In the genomic region with DNA sequence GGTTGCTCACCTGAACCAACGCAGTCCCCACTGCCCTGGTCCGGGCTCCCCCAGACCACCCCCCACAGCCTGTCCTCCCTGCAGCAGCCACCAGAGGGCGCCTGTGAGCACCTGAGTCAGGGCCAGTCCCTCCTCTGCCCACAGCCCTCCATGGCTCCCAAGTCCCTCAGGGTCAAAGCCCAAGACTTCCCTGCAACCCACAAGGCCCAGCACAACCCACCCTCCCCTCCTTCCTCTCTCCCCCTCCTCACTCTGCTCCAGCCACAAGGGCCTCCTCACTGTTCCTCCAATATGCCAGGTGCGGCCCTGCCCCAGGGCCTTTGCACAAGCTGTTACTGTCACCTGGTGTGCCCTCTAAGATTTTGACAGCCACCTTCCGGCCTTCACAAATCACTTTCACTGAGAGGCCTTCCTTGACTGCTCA, we compare ENCODE assay signal across 8 cellular contexts. TPM values are rescaled to one million over a fixed set of nuclear protein-coding genes. Genes with fewer than 3 reads are reported as not detected.
DNase-seq lines count a peak whose midpoint lies in the region; ATAC-seq and TF ChIP-seq lines count a peak whose summit lies in the region.

No MANE protein-coding gene starts in this region.

- H3K4me3 ChIP-seq in cardiac muscle cell (no peak overlapping the region), gastroesophageal sphincter (no peak overlapping the region)

- TF ChIP-seq EP300 in gastroesophageal sphincter (IDR thresholded peaks at IDR 0.05) = no peak

- no peak for TF ChIP-seq POLR2A in gastroesophageal sphincter (IDR thresholded peaks at IDR 0.05)

- H3K36me3 ChIP-seq in cardiac muscle cell (no peaks in the 10 kb centered on the region), gastroesophageal sphincter (no peaks in the 10 kb centered on the region)

- WGBS in gastroesophageal sphincter (ENCODE audit: low coverage in 1 of 2), 2 donors = 76 to 100% methylated on average over 1 to 4 of the region's 5 CpGs

- intact Hi-C loops in Right ventricle myocardium superior (cut with DNase I) = no loop called here

- H3K27me3 ChIP-seq in cardiac muscle cell (no peaks in the 10 kb centered on the region), gastroesophageal sphincter (peaks cover 50% of the 10 kb centered on the region)

- no peaks in the 10 kb centered on the region for H3K9me3 ChIP-seq in cardiac muscle cell (ENCODE audit: low read depth)
- no peaks in the 10 kb centered on the region for H3K9me3 ChIP-seq in gastroesophageal sphincter

- H3K4me1 ChIP-seq in cardiac muscle cell (ENCODE audit: low read depth) = no peaks in the 10 kb centered on the region
- H3K4me1 ChIP-seq in gastroesophageal sphincter = peaks cover 0 to 5% (median 0%) of the 10 kb centered on the region in 3 donors

- DNase-seq in cardiac muscle cell (ENCODE audit: low read depth in 1 of 2, low spot score in 1 of 2) = no peak
- no peak for DNase-seq in Right ventricle myocardium superior
- DNase-seq in activated T-cell treated with anti-CD3 and anti-CD28 coated beads, Interleukin-2, amount 50 U/mL, for 1 hour = peak; percentile 79
- peak; percentile 75 for DNase-seq in stimulated activated CD4-positive, alpha-beta T cell treated with anti-CD3 and anti-CD28 coated beads, Interleukin-4, amount 100 ng/mL, for 24 hours
- DNase-seq in retina = no peak
- no peak for DNase-seq in H4 (ENCODE audit: low spot score)
- DNase-seq in cerebellar nuclear complex (lab: John Stamatoyannopoulos, UW) = no peak

- H3K27ac ChIP-seq in cardiac muscle cell (no peak overlapping the region), gastroesophageal sphincter (no peak overlapping the region)

- TF ChIP-seq CTCF in cardiac muscle cell (IDR thresholded peaks at IDR 0.05; ENCODE audit: low read depth, low read length) = peak; percentile 79
- peak in 3 of 4 experiments; percentile 29 to 61 (median 36) for TF ChIP-seq CTCF in gastroesophageal sphincter (IDR thresholded peaks at IDR 0.05)

- no peak for ATAC-seq in Right ventricle myocardium superior (ENCODE audit: poor library complexity)
- ATAC-seq in gastroesophageal sphincter = no peak

RNA-seq across cellular contexts. Expression of a gene that starts 10.9 kb away (rescaled TPM):
- 0.12 TPM in 1 of 2 replicates, not detected in the other for total RNA-seq in cardiac muscle cell
- polyA plus RNA-seq in cardiac muscle cell = not detected in 2 replicates
- 2.8 TPM for total RNA-seq in Right ventricle myocardium superior
- total RNA-seq in gastroesophageal sphincter = 1 to 10 TPM; 1.2 to 9.3 (median 5.7) TPM
- total RNA-seq in H4 (2014; rRNA removed; shearing (Covaris generic)) = not detected in 2 replicates

RNA-seq across cellular contexts. Expression of a gene that starts 31.9 kb away (rescaled TPM):
- total RNA-seq in cardiac muscle cell (not detected in 2 replicates), Right ventricle myocardium superior (0.27 TPM), gastroesophageal sphincter (1 to 10 TPM in 2 of 4 donors, under 1 TPM in 2; 0.20 to 1.9 (median 1.1) TPM)
- polyA plus RNA-seq in cardiac muscle cell = 0.11 TPM in 1 of 2 replicates, not detected in the other
- total RNA-seq in H4 (2014; rRNA removed; shearing (Covaris generic)) = not detected in 2 replicates

RNA-seq across cellular contexts. Expression of a gene that starts 39.0 kb away (rescaled TPM):
- total RNA-seq in cardiac muscle cell (30.6 and 40.0 TPM in 2 replicates), Right ventricle myocardium superior (24.9 TPM), gastroesophageal sphincter (10 to 100 TPM; 18.0 to 42.3 (median 29.2) TPM)
- 36.2 and 55.7 TPM in 2 replicates for polyA plus RNA-seq in cardiac muscle cell
- total RNA-seq in H4 (2014; rRNA removed; shearing (Covaris generic)) = 33.7 and 35.0 TPM in 2 replicates

RNA-seq across cellular contexts. Expression of a gene that starts 52.5 kb away (rescaled TPM):
- total RNA-seq in cardiac muscle cell (36.5 and 47.5 TPM in 2 replicates), Right ventricle myocardium superior (61.3 TPM), gastroesophageal sphincter (100 to 1,000 TPM in 1 of 4 donors, 10 to 100 TPM in 3; 68.4 to 154 (median 83.4) TPM)
- polyA plus RNA-seq in cardiac muscle cell = 60.8 and 63.3 TPM in 2 replicates
- 16.5 and 20.5 TPM in 2 replicates for total RNA-seq in H4 (2014; rRNA removed; shearing (Covaris generic))

Comparison
In these comparisons a context has a peak if more than half of its experiments do, and no peak if none do; other contexts are left out.
1. DNase-seq: peak in activated T-cell treated with anti-CD3 and anti-CD28 coated beads, Interleukin-2, amount 50 U/mL, for 1 hour (single experiment) and stimulated activated CD4-positive, alpha-beta T cell treated with anti-CD3 and anti-CD28 coated beads, Interleukin-4, amount 100 ng/mL, for 24 hours (single experiment); none in cardiac muscle cell (0 of 2), Right ventricle myocardium superior (single experiment), retina (single experiment), H4 (single experiment) and cerebellar nuclear complex (0 of 2).